9 cellular contexts compared by ENCODE assay signal in the genomic region with DNA sequence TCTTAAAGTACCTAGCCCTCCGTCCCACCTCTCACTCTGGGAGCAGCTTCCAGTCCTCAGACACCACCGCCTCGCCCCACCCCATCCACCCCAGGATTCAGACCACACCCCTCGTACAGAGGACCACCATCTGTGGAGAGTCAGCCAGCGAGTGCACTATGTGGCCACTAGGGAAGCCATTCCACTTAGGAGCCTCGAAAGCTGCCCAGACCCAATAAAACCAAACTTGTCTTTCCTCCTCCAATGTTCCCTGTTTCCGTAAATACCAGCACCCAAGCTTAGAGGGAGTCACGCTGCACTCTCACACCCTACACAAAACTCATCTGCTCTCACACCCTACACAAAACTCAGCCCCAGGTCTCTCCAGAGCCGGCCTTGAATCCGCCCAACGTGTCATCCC. TPM values are rescaled to one million over a fixed set of nuclear protein-coding genes. Genes with fewer than 3 reads are reported as not detected.
DNase-seq lines count a peak whose midpoint lies in the region; ATAC-seq, FAIRE-seq and TF ChIP-seq lines count a peak whose summit lies in the region.
"Had no signal": no experiment of that assay in that cellular context is flagged by ENCODE, and none has a peak within 500 bp of the region (broad histone marks: within the 10 kb centered on the region; RNA-seq: fewer than 3 reads in every experiment).

No MANE protein-coding gene starts in this region.

- peaks cover 1% of the 10 kb centered on the region for H3K9me3 Mint-ChIP-seq in activated CD4-positive, alpha-beta T cell treated with anti-CD3 and anti-CD28 coated beads, Interleukin-2, amount 10 ng/mL, durations not matched to agents 7 days and 5 days
- H3K9me3 Mint-ChIP-seq in stimulated activated naive B cell treated with anti-CD40 and anti-IgM and Interleukin-4, amounts not matched to agents 10 μg/mL and 1 μg/mL and 100 μg/mL, for 72 hours, result no peaks in the 10 kb centered on the region

- no peaks in the 10 kb centered on the region for H3K9me1 ChIP-seq in endothelial cell of umbilical vein (replicated peaks; ENCODE audit: control insufficient read depth, extremely low read depth, insufficient read depth, low read length)

- no peak for TF ChIP-seq POLR2A in endothelial cell of umbilical vein (IDR thresholded peaks at IDR 0.05; ENCODE audit: low read depth, low read length)

- no peak for TF ChIP-seq EP300 in SK-N-SH (IDR thresholded peaks at IDR 0.05; ENCODE audit: borderline replicate concordance in 1 of 2, low read depth in 1 of 2, low read length in 1 of 2)

- no peak for FAIRE-seq in endothelial cell of umbilical vein (lab: Jason Lieb, UNC)

- dilution Hi-C loops in endothelial cell of umbilical vein (cut with MboI; ENCODE audit: extremely low pct_ligation_motif_present, low sequenced_read_pairs), result no loop called here

- peaks cover 11% of the 10 kb centered on the region for H3F3A ChIP-seq in SK-N-SH (replicated peaks; ENCODE audit: insufficient read depth)

- TF ChIP-seq RAD21 in SK-N-SH (IDR thresholded peaks at IDR 0.05; ENCODE audit: low read length), result no peak

- CTCF ChIA-PET in activated CD4-positive, alpha-beta T cell treated with anti-CD3 and anti-CD28 coated beads, Interleukin-2, amount 10 ng/mL, durations not matched to agents 7 days and 5 days (lab: Charles Lee), result interaction anchor here (0.6 to 1.2 kb wide), 9 partner anchors 7 to 361 kb away, joined by 3 to 6 read pairs (median 4); no protein-coding TSS in a partner anchor
- CTCF ChIA-PET in SK-N-SH (lab: Yijun Ruan, JAX), result interaction anchor here (0.8 to 2.5 kb wide), 22 partner anchors 10 to 1532 kb away, joined by 3 to 17 read pairs (median 4); a partner anchor contains a TSS
- CTCF ChIA-PET in endothelial cell of umbilical vein (lab: Charles Lee), result interaction anchor here (0.6 to 3.0 kb wide), 12 partner anchors 9 to 1533 kb away, joined by 3 to 15 read pairs (median 4); a partner anchor contains a TSS

- 94% methylated on average over 11 of the region's 11 CpGs for WGBS in SK-N-SH (ENCODE audit: low lambda C conversion rate)

- BruUV-seq in endothelial cell of umbilical vein (replicated peaks; lab: Mats Ljungman, UMichigan), result no TSS peak

- H3K4me1 ChIP-seq in SK-N-SH (ENCODE audit: control insufficient read depth in 1 of 2, insufficient read depth in 2 of 2, low read depth in 1 of 2, low read length in 1 of 2) (peaks cover 0 to 5% of the 10 kb centered on the region in 2 experiments; a peak in 1 of 4 replicates), endothelial cell of umbilical vein (ENCODE audit: control insufficient read depth, extremely low read depth, insufficient read depth, low read length) (peaks cover 14% of the 10 kb centered on the region)

- H3K27ac ChIP-seq in SK-N-SH (ENCODE audit: low read depth in 2 of 2, low read length in 1 of 2), result no peak overlapping the region
- H3K27ac ChIP-seq in endothelial cell of umbilical vein (ENCODE audit: insufficient read depth, low read depth, low read length), result no peak overlapping the region

- H3K36me3 Mint-ChIP-seq in activated CD4-positive, alpha-beta T cell treated with anti-CD3 and anti-CD28 coated beads, Interleukin-2, amount 10 ng/mL, durations not matched to agents 7 days and 5 days (ENCODE audit: low read depth), result peaks cover 8% of the 10 kb centered on the region
- no peaks in the 10 kb centered on the region for H3K36me3 Mint-ChIP-seq in stimulated activated naive B cell treated with anti-CD40 and anti-IgM and Interleukin-4, amounts not matched to agents 10 μg/mL and 1 μg/mL and 100 μg/mL, for 72 hours

- H3K79me2 ChIP-seq in SK-N-SH (ENCODE audit: insufficient read depth) (no peaks in the 10 kb centered on the region), endothelial cell of umbilical vein (ENCODE audit: control insufficient read depth, insufficient read depth, low read length) (no peaks in the 10 kb centered on the region)

- H3K4me1 Mint-ChIP-seq in activated CD4-positive, alpha-beta T cell treated with anti-CD3 and anti-CD28 coated beads, Interleukin-2, amount 10 ng/mL, durations not matched to agents 7 days and 5 days, result peaks cover 71% of the 10 kb centered on the region
- H3K4me1 Mint-ChIP-seq in stimulated activated naive B cell treated with anti-CD40 and anti-IgM and Interleukin-4, amounts not matched to agents 10 μg/mL and 1 μg/mL and 100 μg/mL, for 72 hours, result peaks cover 5 to 13% of the 10 kb centered on the region in 2 donors

- H3K4me2 ChIP-seq in SK-N-SH (no peak overlapping the region), endothelial cell of umbilical vein (ENCODE audit: insufficient read depth, low read length) (no peak overlapping the region)

- TF ChIP-seq CTCF in SK-N-SH (IDR thresholded peaks at IDR 0.05) (peak; percentile 4; the same call in 1 of the 2 replicates), endothelial cell of umbilical vein (IDR thresholded peaks at IDR 0.05; ENCODE audit: extremely low read depth in 1 of 2, insufficient read depth in 1 of 2, low read depth in 1 of 2, low read length in 2 of 2) (peak; percentile 40)

- no peak overlapping the region for H3K4me3 ChIP-seq in SK-N-SH (ENCODE audit: low read depth in 2 of 2, low read length in 1 of 2)
- H3K4me3 ChIP-seq in endothelial cell of umbilical vein (replicated peaks in 1 of 3; ENCODE audit: insufficient read depth in 1 of 3, low read depth in 1 of 3, low read length in 3 of 3), result no peak overlapping the region

- no peak overlapping the region for H2AFZ ChIP-seq in SK-N-SH (ENCODE audit: low read depth)
- H2AFZ ChIP-seq in endothelial cell of umbilical vein (ENCODE audit: low read depth, low read length), result no peak overlapping the region

- DNase-seq in activated CD4-positive, alpha-beta T cell treated with anti-CD3 and anti-CD28 coated beads, Interleukin-2, amount 10 ng/mL, durations not matched to agents 7 days and 5 days, result no peak
- DNase-seq in activated CD4-positive, alpha-beta T cell treated with anti-CD3 and anti-CD28 coated beads, Interleukin-2, amount 50 U/mL, for 4 hours, result no peak
- peak; percentile 58 for DNase-seq in SK-N-SH
- DNase-seq in endothelial cell of umbilical vein (ENCODE audit: low read depth, low spot score), result peak; percentile 3
- no peak for DNase-seq in stimulated activated naive B cell treated with anti-CD40 and anti-IgM and Interleukin-4, amounts not matched to agents 10 μg/mL and 1 μg/mL and 100 μg/mL, for 72 hours
- no peak for DNase-seq in foreskin melanocyte
- DNase-seq: GF-D8 had no signal

- peaks cover 8% of the 10 kb centered on the region for H3K27me3 Mint-ChIP-seq in activated CD4-positive, alpha-beta T cell treated with anti-CD3 and anti-CD28 coated beads, Interleukin-2, amount 10 ng/mL, durations not matched to agents 7 days and 5 days
- H3K27me3 Mint-ChIP-seq in stimulated activated naive B cell treated with anti-CD40 and anti-IgM and Interleukin-4, amounts not matched to agents 10 μg/mL and 1 μg/mL and 100 μg/mL, for 72 hours, result peaks cover 55 to 61% of the 10 kb centered on the region in 2 donors

- peak overlapping the region; percentile 2 for H3K4me3 Mint-ChIP-seq in activated CD4-positive, alpha-beta T cell treated with anti-CD3 and anti-CD28 coated beads, Interleukin-2, amount 10 ng/mL, durations not matched to agents 7 days and 5 days
- H3K4me3 Mint-ChIP-seq in stimulated activated naive B cell treated with anti-CD40 and anti-IgM and Interleukin-4, amounts not matched to agents 10 μg/mL and 1 μg/mL and 100 μg/mL, for 72 hours, result no peak overlapping the region

- H3K27ac Mint-ChIP-seq in activated CD4-positive, alpha-beta T cell treated with anti-CD3 and anti-CD28 coated beads, Interleukin-2, amount 10 ng/mL, durations not matched to agents 7 days and 5 days, result peak overlapping the region; percentile 92
- H3K27ac Mint-ChIP-seq in stimulated activated naive B cell treated with anti-CD40 and anti-IgM and Interleukin-4, amounts not matched to agents 10 μg/mL and 1 μg/mL and 100 μg/mL, for 72 hours, result no peak overlapping the region

- H3K9me3 ChIP-seq in SK-N-SH (no peaks in the 10 kb centered on the region), endothelial cell of umbilical vein (replicated peaks; ENCODE audit: control insufficient read depth, insufficient read depth, low read length) (no peaks in the 10 kb centered on the region)

- H3K9me2 ChIP-seq in SK-N-SH, result no peaks in the 10 kb centered on the region

- H4K20me1 ChIP-seq in SK-N-SH (ENCODE audit: insufficient read depth), result no peaks in the 10 kb centered on the region
- no peaks in the 10 kb centered on the region for H4K20me1 ChIP-seq in endothelial cell of umbilical vein (replicated peaks; ENCODE audit: control insufficient read depth, extremely low read depth, insufficient read depth, low read length)

- H3K27me3 ChIP-seq in SK-N-SH (ENCODE audit: insufficient read depth), result no peaks in the 10 kb centered on the region
- peaks cover 0 to 3% of the 10 kb centered on the region in 2 experiments for H3K27me3 ChIP-seq in endothelial cell of umbilical vein (ENCODE audit: control insufficient read depth in 2 of 2, insufficient read depth in 2 of 2, low read length in 2 of 2)

- peak; percentile 33 to 45 for ATAC-seq in stimulated activated naive B cell treated with anti-CD40 and anti-IgM and Interleukin-4, amounts not matched to agents 10 μg/mL and 1 μg/mL and 100 μg/mL, for 72 hours (replicated peaks)
- ATAC-seq in HG03439 (IDR thresholded peaks at IDR 0.05; ENCODE audit: unreplicated experiment) (no peak), HG03342 (IDR thresholded peaks at IDR 0.05; ENCODE audit: unreplicated experiment) (no peak)

- intact Hi-C loops in endothelial cell of umbilical vein (cut with micrococcal nuclease), result loop anchor here (1.0 to 10.0 kb wide), 7 partner anchors 113 to 1127 kb away; a partner anchor contains a TSS

- H3K36me3 ChIP-seq in SK-N-SH (replicated peaks in 1 of 2; ENCODE audit: control insufficient read depth in 1 of 2, insufficient read depth in 2 of 2, low read length in 1 of 2) (no peaks in the 10 kb centered on the region), endothelial cell of umbilical vein (ENCODE audit: control insufficient read depth in 2 of 2, extremely low read depth in 1 of 2, insufficient read depth in 2 of 2, low read length in 2 of 2) (no peaks in the 10 kb centered on the region)

- no peak overlapping the region for H3K9ac ChIP-seq in SK-N-SH
- no peak overlapping the region for H3K9ac ChIP-seq in endothelial cell of umbilical vein (replicated peaks; ENCODE audit: extremely low read depth, insufficient read depth, low read length)

- POLR2A ChIA-PET in activated CD4-positive, alpha-beta T cell treated with anti-CD3 and anti-CD28 coated beads, Interleukin-2, amount 10 ng/mL, durations not matched to agents 7 days and 5 days (lab: Charles Lee), result no interaction called here
- POLR2A ChIA-PET in SK-N-SH (lab: Yijun Ruan, JAX) (no interaction called here), endothelial cell of umbilical vein (lab: Charles Lee) (no interaction called here)

RNA-seq across cellular contexts. Expression of a gene that starts 1.9 kb away (rescaled TPM):
- 1 to 10 TPM; 1.7 to 2.3 TPM for total RNA-seq in activated CD4-positive, alpha-beta T cell treated with anti-CD3 and anti-CD28 coated beads, Interleukin-2, amount 10 ng/mL, durations not matched to agents 7 days and 5 days
- 0.02 and 0.03 TPM in 2 replicates for polyA plus RNA-seq in SK-N-SH (2012; rRNA removed)
- 0.04 TPM in 2 replicates for polyA plus RNA-seq in SK-N-SH (2012; cell fraction: cytosol; rRNA removed)
- 0.04 and 0.05 TPM in 2 replicates for polyA plus RNA-seq in SK-N-SH (2012; cell fraction: nucleus; rRNA removed)
- total RNA-seq in endothelial cell of umbilical vein, result not detected in 2 replicates
- polyA plus RNA-seq in endothelial cell of umbilical vein, result not detected in 2 replicates
- not detected in 2 replicates for polyA plus RNA-seq in endothelial cell of umbilical vein (2011; cell fraction: cytosol; rRNA removed)
- not detected in 2 replicates for polyA plus RNA-seq in endothelial cell of umbilical vein (2011; cell fraction: nucleus; rRNA removed)
- polyA plus RNA-seq in endothelial cell of umbilical vein (2012), result not detected in 2 replicates
- polyA minus RNA-seq in endothelial cell of umbilical vein, result not detected in 2 replicates
- polyA minus RNA-seq in endothelial cell of umbilical vein (2011; cell fraction: cytosol; rRNA and poly(A)+ RNA removed), result not detected
- polyA minus RNA-seq in endothelial cell of umbilical vein (2011; cell fraction: nucleus; rRNA and poly(A)+ RNA removed), result not detected in 2 replicates

Comparison
In these comparisons a context has a peak if more than half of its experiments do, and no peak if none do; other contexts are left out.
1. DNase-seq: peak in SK-N-SH (single experiment) and endothelial cell of umbilical vein (single experiment); none in activated CD4-positive, alpha-beta T cell treated with anti-CD3 and anti-CD28 coated beads, Interleukin-2, amount 10 ng/mL, durations not matched to agents 7 days and 5 days (single experiment), activated CD4-positive, alpha-beta T cell treated with anti-CD3 and anti-CD28 coated beads, Interleukin-2, amount 50 U/mL, for 4 hours (0 of 2), stimulated activated naive B cell treated with anti-CD40 and anti-IgM and Interleukin-4, amounts not matched to agents 10 μg/mL and 1 μg/mL and 100 μg/mL, for 72 hours (single experiment) and foreskin melanocyte (single experiment).
2. ATAC-seq: peak in stimulated activated naive B cell treated with anti-CD40 and anti-IgM and Interleukin-4, amounts not matched to agents 10 μg/mL and 1 μg/mL and 100 μg/mL, for 72 hours (2 of 2); none in HG03439 (single experiment) and HG03342 (single experiment).